ENCODE assay signal across 11 cellular contexts in the genomic region with DNA sequence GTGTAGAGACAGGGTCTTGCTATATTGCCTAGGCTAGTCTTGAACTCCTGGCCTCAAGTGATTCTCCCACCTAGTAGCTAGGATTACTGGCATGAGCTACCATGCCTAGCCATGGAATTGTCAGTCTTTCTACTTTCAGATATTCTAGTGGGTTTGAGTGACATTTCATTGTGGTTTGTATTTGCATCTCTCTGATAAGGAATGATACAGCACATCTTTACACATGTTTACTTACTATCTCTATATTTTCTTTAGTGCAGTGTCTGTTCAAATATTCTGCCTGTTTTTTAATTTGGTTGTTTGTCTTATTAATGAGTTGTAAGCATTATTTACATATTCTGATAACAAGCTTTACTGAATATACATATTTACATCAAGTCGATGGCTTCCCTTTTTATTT.
"Had no signal": no experiment of that assay in that cellular context is flagged by ENCODE, and none has a peak within 500 bp of the region (broad histone marks: within the 10 kb centered on the region; RNA-seq: fewer than 3 reads in every experiment).

No MANE protein-coding gene starts in this region.

- H3K4me3 ChIP-seq: GM23248, GM23338, HAP-1 had no signal

- H3K9ac ChIP-seq: GM23248 had no signal

- DNase-seq: GM23248, GOT3, H7, H9, HCEC 1CT, HFFc6 had no signal

- FAIRE-seq: H1, H54 had no signal

- H2AFZ ChIP-seq: GM23248, GM23338 had no signal

- H3K27ac ChIP-seq: GM23248 had no signal

- H3K36me3 ChIP-seq: HAP-1 had no signal

- ATAC-seq: GM23338, HCT116 had no signal

- H3K4me1 ChIP-seq: HAP-1 had no signal

- H3K4me2 ChIP-seq: GM23338 had no signal

- H3K9me3 ChIP-seq: HAP-1 had no signal
